7 cellular contexts compared by ENCODE assay signal in the genomic region with DNA sequence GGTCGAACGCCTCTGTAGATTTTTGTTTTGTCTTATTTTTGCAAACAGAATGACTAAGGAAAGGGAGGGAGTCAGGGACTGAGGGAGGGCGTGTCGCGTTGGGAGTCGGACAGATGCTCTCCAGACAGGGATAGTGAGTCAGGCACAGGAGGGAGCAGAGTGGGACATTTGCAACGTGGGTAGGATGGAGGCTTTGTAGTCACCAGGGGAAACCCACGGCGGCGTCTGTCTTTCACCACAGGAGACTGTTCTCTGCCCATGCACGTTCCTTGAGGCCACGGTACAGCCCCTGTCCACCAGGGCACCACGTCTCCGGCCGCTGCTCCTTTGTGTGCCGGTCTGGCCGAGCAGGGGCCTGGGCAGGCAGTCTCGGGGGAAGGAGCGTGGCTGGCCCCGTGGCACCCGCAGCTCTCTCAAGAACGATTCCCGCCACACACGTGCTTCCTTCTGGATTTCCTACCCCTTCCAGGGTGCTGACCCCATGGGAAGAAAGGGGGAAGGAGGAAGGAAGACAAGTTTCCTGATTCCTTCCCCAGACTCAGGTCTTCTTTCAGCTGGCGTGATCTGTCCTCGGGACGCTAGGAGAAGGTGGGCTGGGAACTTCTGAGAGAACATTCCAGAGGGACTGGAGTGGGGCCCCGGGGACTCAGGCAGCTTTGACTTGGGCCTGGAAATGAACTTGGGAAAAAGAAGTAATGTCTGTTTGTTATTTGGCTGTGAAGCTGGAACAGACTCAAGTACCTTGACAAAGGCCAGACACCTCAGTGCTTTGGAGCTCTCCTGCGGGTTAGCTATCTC. TPM values are rescaled to one million over a fixed set of nuclear protein-coding genes. Genes with fewer than 3 reads are reported as not detected.
DNase-seq lines count a peak whose midpoint lies in the region; ATAC-seq, FAIRE-seq and TF ChIP-seq lines count a peak whose summit lies in the region.
"Not testable (repeated sequence)": the region's sequence is repeated elsewhere in the genome, so short reads cannot be mapped to it uniquely, and the experiment has no call there.

No MANE protein-coding gene starts in this region.

- H3K9me3 ChIP-seq in Caco-2; right cardiac atrium (ENCODE audit: control insufficient read depth, low read length); lung (ENCODE audit: control insufficient read depth in 2 of 2, insufficient read depth in 1 of 2, low read length in 1 of 2); sigmoid colon: not testable (repeated sequence)

- H3K9me3 Mint-ChIP-seq in Caco-2 (ENCODE audit: unreplicated experiment), result peaks cover 12% of the 10 kb centered on the region

- TSS peak; percentile 97 for BruUV-seq in Caco-2 (replicated peaks; lab: Mats Ljungman, UMichigan)

- not testable (repeated sequence) for H3K27me3 ChIP-seq in Caco-2 (replicated peaks; ENCODE audit: control insufficient read depth, insufficient read depth, low read length); right cardiac atrium (ENCODE audit: control insufficient read depth, insufficient read depth); lung (ENCODE audit: control insufficient read depth, insufficient read depth); sigmoid colon

- CTCF ChIA-PET in Caco-2 (lab: Charles Lee), result not testable (repeated sequence)

- not testable (repeated sequence) for H3K27me3 Mint-ChIP-seq in Caco-2 (ENCODE audit: insufficient read depth, unreplicated experiment)

- TF ChIP-seq EP300 in sigmoid colon (IDR thresholded peaks at IDR 0.05), result not testable (repeated sequence)

- not testable (repeated sequence) for TF ChIP-seq POLR2A in sigmoid colon (IDR thresholded peaks at IDR 0.05)

- peak overlapping the region; percentile 55 for H3K4me3 Mint-ChIP-seq in Caco-2 (ENCODE audit: unreplicated experiment)

- H3K36me3 Mint-ChIP-seq in Caco-2 (ENCODE audit: insufficient read depth, unreplicated experiment), result not testable (repeated sequence)

- POLR2A ChIA-PET in Caco-2 (lab: Charles Lee), result not testable (repeated sequence)

- H3K4me3 ChIP-seq in Caco-2 (ENCODE audit: low read depth, low read length), result peak overlapping the region; percentile 21
- not testable (repeated sequence) for H3K4me3 ChIP-seq in right cardiac atrium (ENCODE audit: low read length); lung; sigmoid colon

- WGBS in right cardiac atrium, result 78% methylated on average over 29 of the region's 29 CpGs
- WGBS in lung, 2 donors, result 88 to 92% methylated on average over 26 to 29 of the region's 29 CpGs
- WGBS in sigmoid colon, 2 donors, result 81 to 83% methylated on average over 29 of the region's 29 CpGs

- H3K27ac Mint-ChIP-seq in Caco-2 (ENCODE audit: unreplicated experiment), result peak overlapping the region; percentile 56

- H3K4me1 ChIP-seq in Caco-2; right cardiac atrium (ENCODE audit: control insufficient read depth, insufficient read depth, low read length); lung (ENCODE audit: control insufficient read depth in 2 of 2, insufficient read depth in 2 of 2, low read length in 2 of 2); sigmoid colon: not testable (repeated sequence)

- DNase-seq in Caco-2; right cardiac atrium; lung (ENCODE audit: low spot score); sigmoid colon: not testable (repeated sequence)
- DNase-seq in RCC 7860 (ENCODE audit: low spot score), result peak; percentile 71
- DNase-seq in amniotic epithelial cell (ENCODE audit: low read depth), result peak; percentile 17

- not testable (repeated sequence) for H3K36me3 ChIP-seq in Caco-2 (ENCODE audit: control insufficient read depth, insufficient read depth, low read length); lung (ENCODE audit: control insufficient read depth in 2 of 2, insufficient read depth in 2 of 2, low read length in 2 of 2); sigmoid colon

- intact Hi-C loops in Caco-2 (cut with micrococcal nuclease; ENCODE audit: unreplicated experiment); right cardiac atrium (cut with DNase I); sigmoid colon (cut with DNase I): not testable (repeated sequence)

- not testable (repeated sequence) for TF ChIP-seq CTCF in Caco-2 (IDR thresholded peaks at IDR 0.05; ENCODE audit: insufficient read depth in 1 of 2, low read depth in 1 of 2, low read length in 1 of 2, severe bottlenecking in 1 of 2, unreplicated experiment in 1 of 2); lung (IDR thresholded peaks at IDR 0.05; ENCODE audit: control extremely low read depth, extremely low read depth); sigmoid colon (IDR thresholded peaks at IDR 0.05)

- not testable (repeated sequence) for H3K27ac ChIP-seq in right cardiac atrium (ENCODE audit: low read length); lung (ENCODE audit: low read depth in 1 of 2, low read length in 1 of 2)
- H3K27ac ChIP-seq in sigmoid colon, result peak overlapping the region in 3 of 4 donors; percentile 58 to 85 (median 84)

- FAIRE-seq in RCC 7860 (lab: Jason Lieb, UNC) (peak; percentile 83), endometrium (lab: Jason Lieb, UNC) (peak; percentile 72)

- peak; percentile 27 to 42 for ATAC-seq in right cardiac atrium
- ATAC-seq in lung (ENCODE audit: insufficient read depth, low FRiP score), result peak; percentile 23

- H3K4me1 Mint-ChIP-seq in Caco-2 (ENCODE audit: low read depth, unreplicated experiment), result not testable (repeated sequence)

RNA-seq across cellular contexts. Expression of a gene that starts 45.7 kb away (rescaled TPM):
- total RNA-seq in Caco-2 (2022), result not detected in 2 replicates
- total RNA-seq in right cardiac atrium, result not detected
- polyA plus RNA-seq in right cardiac atrium, result not detected
- total RNA-seq in lung, result under 1 TPM in 1 of 2 donors, not detected in 1; 0.23 TPM
- polyA plus RNA-seq in lung, result under 1 TPM in 1 of 2 donors, not detected in 1; 0.02 TPM
- total RNA-seq in sigmoid colon, result not detected
- under 1 TPM in 1 of 3 donors, not detected in 2; 0.28 TPM for polyA plus RNA-seq in sigmoid colon
